Comparison of ENCODE assay signal across 15 cellular contexts in the genomic region with DNA sequence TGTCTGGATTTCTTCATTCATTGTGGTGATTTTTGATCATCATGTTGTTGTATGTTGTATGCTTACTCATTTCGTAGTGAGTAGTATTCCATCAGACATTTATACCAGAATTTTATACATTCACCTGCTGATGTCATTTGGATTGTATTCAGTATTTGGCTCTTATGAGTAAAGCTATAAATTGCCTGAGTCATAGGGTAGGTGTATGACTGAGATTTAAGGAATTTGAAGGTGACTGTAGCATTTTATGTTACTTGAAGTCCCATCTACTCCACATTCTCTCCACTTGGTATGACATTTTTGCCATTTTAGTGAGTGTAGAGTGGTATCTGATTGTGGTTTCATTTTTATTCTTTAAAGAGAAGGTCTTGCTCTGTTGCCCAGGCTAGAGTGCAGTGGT.
"Had no signal": no experiment of that assay in that cellular context is flagged by ENCODE, and none has a peak within 500 bp of the region (broad histone marks: within the 10 kb centered on the region; RNA-seq: fewer than 3 reads in every experiment).

No MANE protein-coding gene starts in this region.

- ATAC-seq: stimulated activated naive CD8-positive, alpha-beta T cell treated with anti-CD3 and anti-CD28 coated beads, Interleukin-15, Interleukin-2, amounts not matched to agents 100 U/mL and 50 U/mL, for 24 hours had no signal

- H3K4me3 Mint-ChIP-seq: activated naive CD4-positive, alpha-beta T cell treated with anti-CD3 and anti-CD28 coated beads, Interleukin-2, amount 10 ng/mL, durations not matched to agents 7 days and 5 days; dendritic cell treated with granulocyte-macrophage colony-stimulating factor and Interleukin-4, amounts not matched to agents 40 ng/mL and 50 ng/mL, for 4 days; nephron had no signal

- H3K9me3 Mint-ChIP-seq: activated T-helper 2 cell treated with anti-CD3 and anti-CD28 coated beads, Interferon-gamma antibody, Interleukin-2, Interleukin-4, amounts not matched to agents 10 μg/mL and 5 μg/mL and 100 μg/mL, durations not matched to agents 14 hours and 24 hours and 36 hours had no signal

- H3K4me3 ChIP-seq: left ventricle myocardium inferior, upper lobe of left lung had no signal

- DNase-seq: activated CD4-positive, alpha-beta T cell treated with anti-CD3 and anti-CD28 coated beads, Interleukin-2, amount 50 U/mL, for 1 hour; activated CD4-positive, CD25-positive, alpha-beta regulatory T cell; activated naive CD4-positive, alpha-beta T cell treated with anti-CD3 and anti-CD28 coated beads, Interleukin-2, amount 10 ng/mL, durations not matched to agents 7 days and 5 days; cerebellar nuclear complex; left ventricle myocardium inferior; mesenchymal stem cell; occipital lobe; stimulated activated CD4-positive, alpha-beta T cell treated with anti-CD3 and anti-CD28 coated beads, Interleukin-4, amount 100 ng/mL, for 1 hour; stimulated activated CD8-positive, alpha-beta memory T cell treated with anti-CD3 and anti-CD28 coated beads, Interleukin-4, amount 100 ng/mL, for 48 hours; stimulated activated naive CD8-positive, alpha-beta T cell treated with anti-CD3 and anti-CD28 coated beads, Interleukin-15, Interleukin-2, amounts not matched to agents 100 U/mL and 50 U/mL, for 24 hours; T-helper 2 cell; upper lobe of left lung had no signal

- H3K27me3 Mint-ChIP-seq: activated naive CD4-positive, alpha-beta T cell treated with anti-CD3 and anti-CD28 coated beads, Interleukin-2, amount 10 ng/mL, durations not matched to agents 7 days and 5 days had no signal

- H3K4me1 Mint-ChIP-seq: activated naive CD4-positive, alpha-beta T cell treated with anti-CD3 and anti-CD28 coated beads, Interleukin-2, amount 10 ng/mL, durations not matched to agents 7 days and 5 days had no signal

- H3K36me3 Mint-ChIP-seq: activated naive CD4-positive, alpha-beta T cell treated with anti-CD3 and anti-CD28 coated beads, Interleukin-2, amount 10 ng/mL, durations not matched to agents 7 days and 5 days had no signal

- H3K27ac Mint-ChIP-seq: activated naive CD4-positive, alpha-beta T cell treated with anti-CD3 and anti-CD28 coated beads, Interleukin-2, amount 10 ng/mL, durations not matched to agents 7 days and 5 days; activated T-helper 2 cell treated with anti-CD3 and anti-CD28 coated beads, Interferon-gamma antibody, Interleukin-2, Interleukin-4, amounts not matched to agents 10 μg/mL and 5 μg/mL and 100 μg/mL, durations not matched to agents 14 hours and 24 hours and 36 hours; dendritic cell treated with granulocyte-macrophage colony-stimulating factor and Interleukin-4, amounts not matched to agents 40 ng/mL and 50 ng/mL, for 4 days; nephron had no signal
